In genomic region chr21:16423921-16424320, GRCh38 we compare ENCODE assay signal across 16 cellular contexts.
A peak's percentile ranks its signal among the peaks of the same experiment; 100 is the strongest.
DNase-seq lines count a peak whose midpoint lies in the region; ATAC-seq and TF ChIP-seq lines count a peak whose summit lies in the region.
"Had no signal": no experiment of that assay in that cellular context is flagged by ENCODE, and none has a peak within 500 bp of the region (broad histone marks: within the 10 kb centered on the region; RNA-seq: fewer than 3 reads in every experiment).

No MANE protein-coding gene starts in this region.

- in situ Hi-C loops in G401 (cut with HindIII; ENCODE audit: low sequenced_read_pairs) = no loop called here

- intact Hi-C loops in ascending aorta (cut with DNase I) = loop anchor here (5.0 to 10.0 kb wide), 2 partner anchors 108 to 339 kb away; no protein-coding TSS in a partner anchor

- no peak for TF ChIP-seq CTCF in ascending aorta (IDR thresholded peaks at IDR 0.05)

- peak overlapping the region; percentile 77 for H3K4me2 ChIP-seq in skeletal muscle satellite cell (ENCODE audit: low read length)

- no peak for ATAC-seq in HG02759 (IDR thresholded peaks at IDR 0.05; ENCODE audit: unreplicated experiment)
- no peak for ATAC-seq in GM18519 (IDR thresholded peaks at IDR 0.05; ENCODE audit: low FRiP score, unreplicated experiment)
- ATAC-seq: HCT116 had no signal

- H3K9me3 ChIP-seq in ascending aorta (no peaks in the 10 kb centered on the region), skeletal muscle satellite cell (replicated peaks; ENCODE audit: low read length) (no peaks in the 10 kb centered on the region)

- H3K36me3 ChIP-seq in ascending aorta (no peaks in the 10 kb centered on the region), skeletal muscle satellite cell (ENCODE audit: insufficient read depth, low read length) (no peaks in the 10 kb centered on the region)

- no peaks in the 10 kb centered on the region for H3K27me3 ChIP-seq in ascending aorta
- no peaks in the 10 kb centered on the region for H3K27me3 ChIP-seq in skeletal muscle satellite cell (ENCODE audit: control insufficient read depth, insufficient read depth, low read length)

- peak overlapping the region; percentile 42 to 44 for H3K4me3 ChIP-seq in ascending aorta
- peak overlapping the region; percentile 56 for H3K4me3 ChIP-seq in skeletal muscle satellite cell (ENCODE audit: low read length)

- peak overlapping the region; percentile 1 to 28 for H3K27ac ChIP-seq in ascending aorta

- peak overlapping the region; percentile 63 for H3K9ac ChIP-seq in skeletal muscle satellite cell (ENCODE audit: low read depth, low read length)

- DNase-seq in G401 (ENCODE audit: low spot score) (peak; percentile 30), ascending aorta (ENCODE audit: low spot score in 2 of 2) (no peak), fibroblast of peridontal ligament (ENCODE audit: extremely low read depth) (peak; percentile 25), SIG-M5 (lab: John Stamatoyannopoulos, UW) (no peak), activated T-cell treated with anti-CD3 and anti-CD28 coated beads for 4 hours (no peak)
- DNase-seq: activated B cell treated with CpG ODN at 0.5 μM for 24 hours; activated T-cell treated with anti-CD3 and anti-CD28 coated beads, Interleukin-2, amount 50 U/mL, for 24 hours; foreskin fibroblast; IMR-90; islet precursor cell; NCI-H69; SHP77 treated with DMSO at 0.1 percent for 48 hours had no signal

- H3K4me1 ChIP-seq in ascending aorta (no peaks in the 10 kb centered on the region), skeletal muscle satellite cell (ENCODE audit: control insufficient read depth, insufficient read depth, low read length) (peaks cover 33% of the 10 kb centered on the region)

Comparison
In these comparisons a context has a peak if more than half of its experiments do, and no peak if none do; other contexts are left out.
1. DNase-seq: peak in G401 (single experiment) and fibroblast of peridontal ligament (single experiment); none in ascending aorta (0 of 2), SIG-M5 (single experiment) and activated T-cell treated with anti-CD3 and anti-CD28 coated beads for 4 hours (single experiment).